Comparison of ENCODE assay signal across 8 cellular contexts in the genomic region with DNA sequence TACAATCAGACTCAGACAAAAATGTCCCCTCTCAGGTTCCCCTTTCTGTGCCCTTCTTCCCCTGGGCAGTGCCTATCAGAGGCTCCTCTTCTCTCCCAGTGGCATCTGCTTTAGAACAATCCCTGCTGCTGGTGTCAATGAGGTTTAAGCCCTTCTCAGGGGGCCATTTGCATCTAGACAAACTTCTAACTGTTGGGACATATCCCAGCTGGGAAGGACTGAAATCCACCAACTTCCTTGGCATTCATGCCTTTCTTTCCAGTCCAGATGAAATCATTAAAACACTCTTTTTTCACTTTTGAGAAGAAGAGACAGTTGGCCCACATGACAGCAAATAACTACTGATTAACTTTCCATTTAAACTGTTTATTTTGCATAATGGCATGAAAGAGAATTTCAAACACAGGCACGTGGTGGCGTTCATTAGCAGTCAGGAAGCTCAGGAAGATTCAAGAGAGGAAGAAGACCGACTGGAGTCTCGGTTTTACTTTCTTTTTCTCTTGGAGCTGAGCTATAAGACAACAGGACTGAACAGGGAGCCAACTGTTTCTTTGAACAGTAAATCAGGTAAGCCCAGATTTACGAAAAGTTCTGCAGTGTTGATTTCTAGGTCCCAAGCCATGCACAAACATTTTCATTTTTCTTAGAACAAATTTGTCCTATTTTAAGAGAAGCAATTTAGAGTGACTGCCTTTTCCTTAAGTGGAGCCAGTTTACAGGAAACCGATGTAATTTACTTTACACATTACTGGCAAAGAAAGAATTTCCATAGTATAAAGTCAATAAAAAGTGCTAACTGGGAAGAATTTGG. TPM values are rescaled to one million over a fixed set of nuclear protein-coding genes. Genes with fewer than 3 reads are reported as not detected.
DNase-seq lines count a peak whose midpoint lies in the region; ATAC-seq, FAIRE-seq and TF ChIP-seq lines count a peak whose summit lies in the region.

Gene GIMAP2 (plus strand): TSS at position 488 of the 811 bp plus-strand sequence. CDS start 1,354 bp downstream, outside the sequence.

- no peak within 1 kb of the TSS for H4K8ac ChIP-seq in H9 (replicated peaks; ENCODE audit: insufficient read length, low read depth, low read length)

- TF ChIP-seq EP300 in K562 (IDR thresholded peaks at IDR 0.05; ENCODE audit: low read length) = no peak

- no peak for TF ChIP-seq RAD21 in K562 (CRISPR knock-in tag; conservative IDR thresholded peaks at IDR 0.05 in 1 of 2, IDR thresholded peaks at IDR 0.05 in 1 of 2)

- BruUV-seq in K562 (replicated peaks; lab: Mats Ljungman, UMichigan) = no TSS peak

- H3K27me3 Mint-ChIP-seq in activated CD8-positive, alpha-beta memory T cell treated with anti-CD3 and anti-CD28 coated beads, Interleukin-2, amount 10 ng/mL, durations not matched to agents 7 days and 5 days = no peaks in the 10 kb centered on the region
- H3K27me3 Mint-ChIP-seq in H9 (ENCODE audit: low read depth) = peaks cover 85% of the 10 kb centered on the region

- H3K23me2 ChIP-seq in H9 (ENCODE audit: insufficient read length, low read depth, low read length, poor library complexity, severe bottlenecking) = no peaks in the 10 kb centered on the region

- no peak within 1 kb of the TSS for H2BK20ac ChIP-seq in H9 (ENCODE audit: low read depth, low read length, poor library complexity, severe bottlenecking)

- H2AFZ ChIP-seq in K562 (ENCODE audit: low read depth, low read length) = peak within 1 kb of the TSS; percentile 61
- H2AFZ ChIP-seq in H9 (ENCODE audit: low read length) = no peak within 1 kb of the TSS

- no peak for TF ChIP-seq POLR2A in K562 (conservative IDR thresholded peaks at IDR 0.05)

- H3K79me1 ChIP-seq in H9 (ENCODE audit: insufficient read depth, low read depth, low read length, poor library complexity, severe bottlenecking) = no peaks in the 10 kb centered on the region

- H3K9me3 ChIP-seq in K562 (replicated peaks; ENCODE audit: control insufficient read depth, insufficient read depth, low read depth, low read length) = no peaks in the 10 kb centered on the region
- H3K9me3 ChIP-seq in left lung = no peaks in the 10 kb centered on the region
- H3K9me3 ChIP-seq in H9 (ENCODE audit: control insufficient read depth, low read depth, low read length) = no peaks in the 10 kb centered on the region

- no peak within 1 kb of the TSS for H4K91ac ChIP-seq in H9 (ENCODE audit: insufficient read length, low read depth, low read length)

- CTCF ChIA-PET in activated CD8-positive, alpha-beta memory T cell treated with anti-CD3 and anti-CD28 coated beads, Interleukin-2, amount 10 ng/mL, durations not matched to agents 7 days and 5 days (lab: Charles Lee) = interaction anchor here (0.7 to 4.0 kb wide), 12 partner anchors 16 to 323 kb away, joined by 3 to 21 read pairs (median 4); partner anchors contain the start of genes GIMAP1, GIMAP5 and GIMAP6
- CTCF ChIA-PET in K562 (lab: Yijun Ruan, JAX; ENCODE audit: low intra/inter-chr PET ratio) = no interaction called here

- H2BK15ac ChIP-seq in H9 (ENCODE audit: low read depth, low read length) = no peak within 1 kb of the TSS

- no peak within 1 kb of the TSS for H3K27ac ChIP-seq in K562 (ENCODE audit: extremely low read depth, low read depth, low read length)
- H3K27ac ChIP-seq in left lung = peak within 1 kb of the TSS; percentile 88 to 92
- H3K27ac ChIP-seq in temporal lobe (ENCODE audit: low read depth, low read length) = peak within 1 kb of the TSS; percentile 63
- no peak within 1 kb of the TSS for H3K27ac ChIP-seq in H9 (ENCODE audit: insufficient read length, low read depth, low read length)

- H4K20me1 ChIP-seq in K562 (replicated peaks; ENCODE audit: control insufficient read depth, insufficient read depth, low read length) (no peaks in the 10 kb centered on the region), H9 (ENCODE audit: control insufficient read depth, insufficient read depth, insufficient read length) (no peaks in the 10 kb centered on the region)

- H3K56ac ChIP-seq in H9 (ENCODE audit: insufficient read length, low read depth, low read length) = no peak within 1 kb of the TSS

- peaks cover 76% of the 10 kb centered on the region for H3K4me1 Mint-ChIP-seq in activated CD8-positive, alpha-beta memory T cell treated with anti-CD3 and anti-CD28 coated beads, Interleukin-2, amount 10 ng/mL, durations not matched to agents 7 days and 5 days
- H3K4me1 Mint-ChIP-seq in H9 = peaks cover 5 to 7% of the 10 kb centered on the region in 2 experiments

- WGBS in K562 (ENCODE audit: insufficient coverage, low coverage, missing lambda C conversion rate) = under 1% methylated on average over 6 of the region's 6 CpGs
- WGBS in H9 (ENCODE audit: extremely low coverage, insufficient read length, low lambda C conversion rate) = no CpG with 5 or more reads among the region's 6 CpGs

- H3K9ac ChIP-seq in K562 (ENCODE audit: insufficient read depth in 1 of 2, low read depth in 2 of 2, low read length in 2 of 2) (peak within 1 kb of the TSS in 1 of 2 experiments; percentile 1; a peak in 1 of 4 replicates), H9 (ENCODE audit: extremely low read depth, insufficient read length, low read length) (no peak within 1 kb of the TSS)

- no peak for TF ChIP-seq CTCF in K562 (IDR thresholded peaks at IDR 0.05 in 2 of 3, conservative IDR thresholded peaks at IDR 0.05 in 1 of 3; ENCODE audit: insufficient read depth in 2 of 3, low read depth in 1 of 3, low read length in 3 of 3)
- TF ChIP-seq CTCF in left lung (IDR thresholded peaks at IDR 0.05) = no peak
- TF ChIP-seq CTCF in H9 (conservative IDR thresholded peaks at IDR 0.05) = no peak

- peak within 1 kb of the TSS; percentile 97 for H3K27ac Mint-ChIP-seq in activated CD8-positive, alpha-beta memory T cell treated with anti-CD3 and anti-CD28 coated beads, Interleukin-2, amount 10 ng/mL, durations not matched to agents 7 days and 5 days
- H3K27ac Mint-ChIP-seq in H9 = no peak within 1 kb of the TSS

- H3K4me2 ChIP-seq in K562 (ENCODE audit: insufficient read depth, low read length) = peak within 1 kb of the TSS; percentile 51
- H3K4me2 ChIP-seq in H9 (ENCODE audit: insufficient read depth, insufficient read length, low read length) = no peak within 1 kb of the TSS

- H2BK120ac ChIP-seq in H9 (ENCODE audit: low read depth, low read length, poor library complexity, severe bottlenecking) = no peak within 1 kb of the TSS

- no peak within 1 kb of the TSS for H3K4ac ChIP-seq in H9 (ENCODE audit: low read depth, low read length)

- in situ Hi-C loops in K562 (cut with MboI) = no loop called here

- no peak for FAIRE-seq in K562 (lab: Jason Lieb, UNC)

- no peaks in the 10 kb centered on the region for H3K79me2 ChIP-seq in K562 (ENCODE audit: control insufficient read depth, insufficient read depth, low read length)
- H3K79me2 ChIP-seq in H9 (ENCODE audit: insufficient read depth, low read length) = no peaks in the 10 kb centered on the region

- H3K27me3 ChIP-seq in K562 (ENCODE audit: control insufficient read depth in 2 of 2, insufficient read depth in 2 of 2, low read length in 2 of 2) = peaks cover 4 to 10% of the 10 kb centered on the region in 2 experiments; a peak in 2 of 5 replicates
- H3K27me3 ChIP-seq in left lung = no peaks in the 10 kb centered on the region
- H3K27me3 ChIP-seq in H9 (ENCODE audit: insufficient read depth, low read length) = no peaks in the 10 kb centered on the region; the same call in 1 of the 2 replicates

- peak within 1 kb of the TSS; percentile 98 for H3K4me3 Mint-ChIP-seq in activated CD8-positive, alpha-beta memory T cell treated with anti-CD3 and anti-CD28 coated beads, Interleukin-2, amount 10 ng/mL, durations not matched to agents 7 days and 5 days
- no peak within 1 kb of the TSS for H3K4me3 Mint-ChIP-seq in H9

- H2AK5ac ChIP-seq in H9 (ENCODE audit: insufficient read length, low read length) = no peak within 1 kb of the TSS

- POLR2A ChIA-PET in K562 (lab: Yijun Ruan, JAX) = no interaction called here

- intact Hi-C loops in K562 (cut with micrococcal nuclease) (no loop called here), left lung (cut with DNase I) (no loop called here)

- no peak within 1 kb of the TSS for H3K14ac ChIP-seq in H9 (ENCODE audit: insufficient read depth, low read length)

- no peak within 1 kb of the TSS for H3K18ac ChIP-seq in H9 (ENCODE audit: insufficient read length, low read depth, low read length)

- DNase-seq in activated CD8-positive, alpha-beta memory T cell treated with anti-CD3 and anti-CD28 coated beads, Interleukin-2, amount 10 ng/mL, durations not matched to agents 7 days and 5 days = peak; percentile 51
- no peak for DNase-seq in activated CD8-positive, alpha-beta memory T cell treated with anti-CD3 and anti-CD28 coated beads, Interleukin-2, amount 50 U/mL, for 48 hours
- peak; percentile 23 for DNase-seq in HCEC 1CT
- DNase-seq in MV-4-11 (lab: John Stamatoyannopoulos, UW) = peak; percentile 78
- DNase-seq in K562 (ENCODE audit: extremely low read depth in 1 of 4, low spot score in 3 of 4) = peak in 1 of 4 experiments; percentile 20
- no peak for DNase-seq in left lung
- no peak for DNase-seq in H9

- H3K9me3 Mint-ChIP-seq in activated CD8-positive, alpha-beta memory T cell treated with anti-CD3 and anti-CD28 coated beads, Interleukin-2, amount 10 ng/mL, durations not matched to agents 7 days and 5 days (ENCODE audit: low read depth) = peaks cover 5% of the 10 kb centered on the region
- H3K9me3 Mint-ChIP-seq in H9 = peaks cover 7 to 11% of the 10 kb centered on the region in 2 experiments; a peak in 3 of 5 replicates

- peak within 1 kb of the TSS; percentile 20 for H3K4me3 ChIP-seq in K562
- peak within 1 kb of the TSS; percentile 43 to 65 for H3K4me3 ChIP-seq in left lung

- H3K36me3 Mint-ChIP-seq in activated CD8-positive, alpha-beta memory T cell treated with anti-CD3 and anti-CD28 coated beads, Interleukin-2, amount 10 ng/mL, durations not matched to agents 7 days and 5 days = peaks cover 64% of the 10 kb centered on the region
- no peaks in the 10 kb centered on the region; a peak in 1 of 7 replicates for H3K36me3 Mint-ChIP-seq in H9 (ENCODE audit: insufficient read depth in 1 of 3, low read depth in 3 of 3)

- H4K5ac ChIP-seq in H9 (ENCODE audit: insufficient read length, low read depth, low read length) = no peak within 1 kb of the TSS

- H3K9me1 ChIP-seq in K562 (ENCODE audit: control insufficient read depth, insufficient read depth, low read length) = no peaks in the 10 kb centered on the region

- H3K4me1 ChIP-seq in K562 (replicated peaks in 1 of 2; ENCODE audit: control insufficient read depth in 2 of 2, insufficient read depth in 2 of 2, low read length in 2 of 2) (no peaks in the 10 kb centered on the region), left lung (peaks cover 0 to 51% of the 10 kb centered on the region in 2 donors), H9 (ENCODE audit: insufficient read depth, low read length) (0 out of 2 replicates have a peak, but pooled peaks cover 1% of the 10 kb centered on the region)

- ATAC-seq in activated CD8-positive, alpha-beta memory T cell treated with anti-CD3 and anti-CD28 coated beads, Interleukin-2, amount 10 ng/mL, durations not matched to agents 7 days and 5 days = peak; percentile 88
- ATAC-seq in K562 (peak; percentile 74), left lung (peak; percentile 95)

- no peak within 1 kb of the TSS for H3T11ph ChIP-seq in H9 (ENCODE audit: low read length)

- no peak within 1 kb of the TSS for H2BK5ac ChIP-seq in H9 (ENCODE audit: insufficient read length, low read length)

- H3K23ac ChIP-seq in H9 (ENCODE audit: insufficient read length, low read depth, low read length) = no peak within 1 kb of the TSS

- H3K36me3 ChIP-seq in K562 (ENCODE audit: control insufficient read depth, insufficient read depth, low read length) (no peaks in the 10 kb centered on the region), left lung (peaks cover 0 to 13% of the 10 kb centered on the region in 2 donors)

- no peak within 1 kb of the TSS for H2BK12ac ChIP-seq in H9 (ENCODE audit: insufficient read length, low read depth, low read length)

RNA-seq across cellular contexts. Expression of gene GIMAP2, which starts in this region (rescaled TPM):
- total RNA-seq in activated CD8-positive, alpha-beta memory T cell treated with anti-CD3 and anti-CD28 coated beads, Interleukin-2, amount 10 ng/mL, durations not matched to agents 7 days and 5 days = 10 to 100 TPM; 60.3 to 80.0 TPM
- total RNA-seq in K562 (2011; cell fraction: chromatin; rRNA removed; ENCODE audit: low replicate concordance) = 0.86 TPM in 1 of 2 replicates, not detected in the other
- 0.17 and 0.53 TPM in 2 replicates for total RNA-seq in K562 (2011; cell fraction: nucleolus; rRNA removed)
- 0.51 TPM in 1 of 2 replicates, not detected in the other for total RNA-seq in K562 (2011; cell fraction: nucleoplasm; rRNA removed)
- total RNA-seq in K562 (2014; rRNA removed) = 0.73 and 1.1 TPM in 2 replicates
- total RNA-seq in K562 (2014; rRNA removed; fragmentation: Illumina TruSeq; extraction: Trizol) = 1.1 and 1.4 TPM in 2 replicates
- total RNA-seq in K562 (2015; rRNA removed; fragmentation: Illumina TruSeq; extraction: Trizol) = 1.3 and 1.5 TPM in 2 replicates
- 1.1 and 1.2 TPM in 2 replicates for total RNA-seq in K562 (2021)
- 0.14 and 0.52 TPM in 2 replicates for polyA plus RNA-seq in K562 (2011; rRNA removed)
- 0.09 and 0.18 TPM in 2 replicates for polyA plus RNA-seq in K562 (2011; cell fraction: cytosol; rRNA removed)
- 0.14 and 0.15 TPM in 2 replicates for polyA plus RNA-seq in K562 (2011; cell fraction: nucleus; rRNA removed)
- polyA plus RNA-seq in K562 (2012) = 2.2 and 9.4 TPM in 2 replicates
- polyA plus RNA-seq in K562 (2014; fragmentation: Illumina TruSeq; extraction: Trizol) = 0.65 and 0.83 TPM in 2 replicates
- polyA plus RNA-seq in K562 (2014; fragmentation: Nextera tagmentation; extraction: Ambion mirVana) = 1 to 10 TPM; 1.8 TPM
- polyA plus RNA-seq in K562 (2014; rRNA removed) = 0.37 and 0.57 TPM in 2 replicates
- polyA minus RNA-seq in K562 (2011; rRNA and poly(A)+ RNA removed) = 0.42 and 0.60 TPM in 2 replicates
- 0.76 TPM in 1 of 2 replicates, not detected in the other for polyA minus RNA-seq in K562 (2011; cell fraction: cytosol; rRNA and poly(A)+ RNA removed)
- polyA minus RNA-seq in K562 (2011; cell fraction: nucleus; rRNA and poly(A)+ RNA removed) = not detected in 2 replicates
- total RNA-seq in left lung = 10 to 100 TPM; 14.7 to 30.6 TPM
- 1.5 TPM for total RNA-seq in temporal lobe
- total RNA-seq in H9 (2021) = not detected in 2 replicates

Comparison
In these comparisons a context has a peak if more than half of its experiments do, and no peak if none do; other contexts are left out.
1. DNase-seq: peak in activated CD8-positive, alpha-beta memory T cell treated with anti-CD3 and anti-CD28 coated beads, Interleukin-2, amount 10 ng/mL, durations not matched to agents 7 days and 5 days (single experiment), HCEC 1CT (single experiment) and MV-4-11 (single experiment); none in activated CD8-positive, alpha-beta memory T cell treated with anti-CD3 and anti-CD28 coated beads, Interleukin-2, amount 50 U/mL, for 48 hours (single experiment), left lung (0 of 2) and H9 (single experiment).
2. H3K27ac ChIP-seq: peak in left lung (2 of 2) and temporal lobe (single experiment); none in K562 (single experiment) and H9 (single experiment).
3. Peak in every context shown above with its lines, with median percentiles within 50 percentile points of each other: ATAC-seq.